In the genomic region with DNA sequence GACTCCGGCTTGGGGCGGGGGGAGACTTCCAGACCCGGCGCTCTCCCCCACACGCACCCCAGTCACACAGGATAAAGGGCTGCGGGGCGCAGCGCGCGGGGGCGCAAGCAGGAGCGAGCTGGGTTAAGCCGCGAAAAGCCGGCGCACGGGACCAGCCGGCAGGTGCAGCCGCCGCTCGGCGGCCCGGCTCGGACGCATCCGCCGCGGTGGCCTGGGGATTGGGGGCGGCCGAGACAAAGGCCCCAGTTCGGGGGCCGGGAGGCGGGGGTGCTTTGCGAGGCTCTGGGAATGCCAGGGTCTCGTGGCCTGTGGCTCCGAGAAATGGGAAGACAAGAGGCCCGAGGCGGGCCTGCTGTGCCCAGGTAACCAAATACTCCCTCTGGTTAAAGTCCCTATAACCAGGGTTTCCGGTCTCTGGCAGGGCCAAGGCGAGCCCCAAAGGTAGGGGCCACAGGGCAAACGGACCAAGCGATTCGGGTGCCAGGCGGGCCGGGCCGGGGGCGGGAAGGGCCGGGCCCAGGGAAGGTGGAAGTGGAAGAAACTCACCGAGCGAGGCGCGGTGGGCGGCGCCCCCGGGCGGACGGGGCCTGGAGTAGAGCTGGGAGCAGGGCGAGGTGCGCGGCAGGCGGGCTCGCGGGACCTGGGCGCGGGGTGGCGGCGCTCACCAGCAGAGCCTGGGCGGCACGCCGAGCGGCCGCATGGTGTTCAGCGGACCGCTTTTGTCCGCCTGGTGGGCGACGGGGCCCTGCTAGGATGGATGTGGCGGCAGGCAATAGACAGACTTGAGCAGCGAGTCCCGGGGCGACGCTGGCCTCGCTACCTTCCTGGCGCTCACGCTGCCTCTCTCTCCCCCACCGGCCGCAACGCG, we compare ENCODE assay signal across 8 cellular contexts. TPM values are rescaled to one million over a fixed set of nuclear protein-coding genes. Genes with fewer than 3 reads are reported as not detected.
DNase-seq lines count a peak whose midpoint lies in the region; ATAC-seq, FAIRE-seq and TF ChIP-seq lines count a peak whose summit lies in the region.
"Had no signal": no experiment of that assay in that cellular context is flagged by ENCODE, and none has a peak within 500 bp of the region (broad histone marks: within the 10 kb centered on the region; RNA-seq: fewer than 3 reads in every experiment).

A gene (minus strand): TSS at position 849 of the 868 bp plus-strand sequence. CDS start 6,170 bp downstream, outside the sequence.

- dilution Hi-C loops in endothelial cell of umbilical vein (cut with MboI; ENCODE audit: extremely low pct_ligation_motif_present, low sequenced_read_pairs) = no loop called here

- H3K9ac ChIP-seq in OCI-LY1 (ENCODE audit: low read length) (no peak within 1 kb of the TSS), endothelial cell of umbilical vein (replicated peaks; ENCODE audit: extremely low read depth, insufficient read depth, low read length) (peak within 1 kb of the TSS; percentile 39)

- H3K36me3 ChIP-seq in OCI-LY1 (ENCODE audit: insufficient read depth, low read length) (no peaks in the 10 kb centered on the region), endothelial cell of umbilical vein (ENCODE audit: control insufficient read depth in 2 of 2, extremely low read depth in 1 of 2, insufficient read depth in 2 of 2, low read length in 2 of 2) (no peaks in the 10 kb centered on the region)

- no peaks in the 10 kb centered on the region for H4K20me1 ChIP-seq in OCI-LY1 (ENCODE audit: insufficient read depth, low read length)
- no peaks in the 10 kb centered on the region for H4K20me1 ChIP-seq in endothelial cell of umbilical vein (replicated peaks; ENCODE audit: control insufficient read depth, extremely low read depth, insufficient read depth, low read length)

- CTCF ChIA-PET in endothelial cell of umbilical vein (lab: Charles Lee) = interaction anchor here (1.0 to 2.7 kb wide), 5 partner anchors 10 to 322 kb away, joined by 3 to 12 read pairs (median 8); no protein-coding TSS in a partner anchor

- H3K9me2 ChIP-seq in OCI-LY1 (ENCODE audit: low read depth, low read length) = no peaks in the 10 kb centered on the region

- H3F3A ChIP-seq in OCI-LY1 (ENCODE audit: insufficient read depth, low read length) = no peaks in the 10 kb centered on the region

- H3K27ac ChIP-seq in OCI-LY1 (ENCODE audit: low read depth, low read length, poor library complexity, severe bottlenecking) = no peak within 1 kb of the TSS
- H3K27ac ChIP-seq in endothelial cell of umbilical vein (ENCODE audit: insufficient read depth, low read depth, low read length) = no peak within 1 kb of the TSS

- H3K27me3 ChIP-seq in OCI-LY1 (ENCODE audit: insufficient read depth, low read length) (peaks cover 27% of the 10 kb centered on the region), endothelial cell of umbilical vein (ENCODE audit: control insufficient read depth in 2 of 2, insufficient read depth in 2 of 2, low read length in 2 of 2) (no peaks in the 10 kb centered on the region)

- peaks cover 3% of the 10 kb centered on the region for H3K4me1 ChIP-seq in OCI-LY1 (ENCODE audit: insufficient read depth, low read length, severe bottlenecking)
- H3K4me1 ChIP-seq in endothelial cell of umbilical vein (ENCODE audit: control insufficient read depth, extremely low read depth, insufficient read depth, low read length) = peaks cover 18% of the 10 kb centered on the region

- no peaks in the 10 kb centered on the region for H3K9me3 ChIP-seq in OCI-LY1 (ENCODE audit: low read length)
- H3K9me3 ChIP-seq in endothelial cell of umbilical vein (replicated peaks; ENCODE audit: control insufficient read depth, insufficient read depth, low read length) = no peaks in the 10 kb centered on the region

- H3K4me2 ChIP-seq in OCI-LY1 (ENCODE audit: low read length) (no peak within 1 kb of the TSS; the same call in 1 of the 2 replicates), endothelial cell of umbilical vein (ENCODE audit: insufficient read depth, low read length) (peak within 1 kb of the TSS; percentile 76)

- intact Hi-C loops in endothelial cell of umbilical vein (cut with micrococcal nuclease) = loop anchor here (5.0 kb wide), 1 partner anchor 395 kb away; no protein-coding TSS in a partner anchor

- H2AFZ ChIP-seq in OCI-LY1 (ENCODE audit: low read length) (no peak within 1 kb of the TSS), endothelial cell of umbilical vein (ENCODE audit: low read depth, low read length) (no peak within 1 kb of the TSS)

- FAIRE-seq in endothelial cell of umbilical vein (lab: Jason Lieb, UNC) = no peak

- H3K9me1 ChIP-seq in endothelial cell of umbilical vein (replicated peaks; ENCODE audit: control insufficient read depth, extremely low read depth, insufficient read depth, low read length) = no peaks in the 10 kb centered on the region

- no peak for ATAC-seq in HG03039 (IDR thresholded peaks at IDR 0.05; ENCODE audit: unreplicated experiment)

- TF ChIP-seq CTCF in GM20000 (IDR thresholded peaks at IDR 0.05; ENCODE audit: extremely low read depth, missing control alignments) (no peak), OCI-LY1 (IDR thresholded peaks at IDR 0.05; ENCODE audit: low read length) (peak; percentile 22; the same call in 1 of the 2 replicates), endothelial cell of umbilical vein (IDR thresholded peaks at IDR 0.05; ENCODE audit: extremely low read depth in 1 of 2, insufficient read depth in 1 of 2, low read depth in 1 of 2, low read length in 2 of 2) (no peak)

- TF ChIP-seq POLR2A in endothelial cell of umbilical vein (IDR thresholded peaks at IDR 0.05; ENCODE audit: low read depth, low read length) = peak; percentile 50

- DNase-seq in GM20000 (ENCODE audit: low spot score) (peak; percentile 59), endothelial cell of umbilical vein (ENCODE audit: low read depth, low spot score) (peak; percentile 57), pulmonary artery endothelial cell (ENCODE audit: low read depth, low spot score) (no peak), NK-92 (lab: John Stamatoyannopoulos, UW; ENCODE audit: unreplicated experiment) (no peak), NCI-H510A treated with DMSO at 0.1 percent for 48 hours (lab: John Stamatoyannopoulos, UW) (no peak)
- DNase-seq: left cardiac atrium had no signal

- H3K4me3 ChIP-seq in OCI-LY1 (ENCODE audit: low read depth, low read length, poor library complexity, severe bottlenecking) (no peak within 1 kb of the TSS), endothelial cell of umbilical vein (replicated peaks in 1 of 3; ENCODE audit: insufficient read depth in 1 of 3, low read depth in 1 of 3, low read length in 3 of 3) (peak within 1 kb of the TSS; percentile 18 to 95 (median 41))

- no TSS peak for BruUV-seq in endothelial cell of umbilical vein (replicated peaks; lab: Mats Ljungman, UMichigan)

- POLR2A ChIA-PET in endothelial cell of umbilical vein (lab: Charles Lee) = interaction anchor here (1.5 kb wide), 1 partner anchor 9 kb away, joined by 3 read pairs; no protein-coding TSS in a partner anchor

- no peaks in the 10 kb centered on the region for H3K79me2 ChIP-seq in OCI-LY1 (ENCODE audit: insufficient read depth, low read length)
- H3K79me2 ChIP-seq in endothelial cell of umbilical vein (ENCODE audit: control insufficient read depth, insufficient read depth, low read length) = peaks cover 82% of the 10 kb centered on the region

TF ChIP-seq in endothelial cell of umbilical vein, 7 proteins besides CTCF, POLR2A, EP300 and RAD21:
- TF ChIP-seq POLR2AphosphoS5 (IDR thresholded peaks at IDR 0.05; ENCODE audit: insufficient read depth, low read depth, low read length) (no peak), JUN (IDR thresholded peaks at IDR 0.05; ENCODE audit: borderline replicate concordance, insufficient read depth, insufficient read length, low read depth) (no peak)
- TF ChIP-seq, protein P1, sequence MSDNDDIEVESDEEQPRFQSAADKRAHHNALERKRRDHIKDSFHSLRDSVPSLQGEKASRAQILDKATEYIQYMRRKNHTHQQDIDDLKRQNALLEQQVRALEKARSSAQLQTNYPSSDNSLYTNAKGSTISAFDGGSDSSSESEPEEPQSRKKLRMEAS (IDR thresholded peaks at IDR 0.05; ENCODE audit: insufficient read depth, insufficient read length) = no peak

RNA-seq across cellular contexts. Expression of the gene that starts here (rescaled TPM):
- 62.2 and 63.9 TPM in 2 replicates for total RNA-seq in endothelial cell of umbilical vein
- polyA plus RNA-seq in endothelial cell of umbilical vein = 28.8 and 35.6 TPM in 2 replicates
- polyA plus RNA-seq in endothelial cell of umbilical vein (2011; cell fraction: cytosol; rRNA removed) = 25.9 and 36.8 TPM in 2 replicates
- polyA plus RNA-seq in endothelial cell of umbilical vein (2011; cell fraction: nucleus; rRNA removed) = 30.1 and 31.5 TPM in 2 replicates
- 33.0 and 37.6 TPM in 2 replicates for polyA plus RNA-seq in endothelial cell of umbilical vein (2012)
- polyA minus RNA-seq in endothelial cell of umbilical vein = 17.3 and 17.5 TPM in 2 replicates
- polyA minus RNA-seq in endothelial cell of umbilical vein (2011; cell fraction: cytosol; rRNA and poly(A)+ RNA removed) = 58.1 TPM
- polyA minus RNA-seq in endothelial cell of umbilical vein (2011; cell fraction: nucleus; rRNA and poly(A)+ RNA removed) = 9.7 and 17.3 TPM in 2 replicates
- 11.1 and 16.2 TPM in 2 replicates for total RNA-seq in pulmonary artery endothelial cell

Comparison
In these comparisons a context has a peak if more than half of its experiments do, and no peak if none do; other contexts are left out.
1. DNase-seq: peak in GM20000 (single experiment) and endothelial cell of umbilical vein (single experiment); none in pulmonary artery endothelial cell (single experiment), NK-92 (single experiment) and NCI-H510A treated with DMSO at 0.1 percent for 48 hours (single experiment).